ENCODE assay signal across 28 cellular contexts in genomic region chr17:79084291-79085153, GRCh38.
"Had no signal": no experiment of that assay in that cellular context is flagged by ENCODE, and none has a peak within 500 bp of the region (broad histone marks: within the 10 kb centered on the region; RNA-seq: fewer than 3 reads in every experiment).

No MANE protein-coding gene starts in this region.

- FAIRE-seq: colon, keratinocyte had no signal

- H2AFZ ChIP-seq: hepatocyte had no signal

- H3K79me2 ChIP-seq: hepatocyte had no signal

- ATAC-seq: activated CD8-positive, alpha-beta T cell treated with anti-CD3 and anti-CD28 coated beads for 36 hours; activated naive CD8-positive, alpha-beta T cell treated with anti-CD3 and anti-CD28 coated beads, Interleukin-2, amount 50 U/mL, for 24 hours; gastrocnemius medialis; lower lobe of right lung; natural killer cell treated with Interleukin-12 subunit alpha and Interleukin-12 subunit beta and Interleukin-15 and Interleukin-18, amount 100 ng/mL, for 72 hours; stimulated activated naive B cell treated with anti-CD40 and anti-IgM and Interleukin-4, amounts not matched to agents 10 μg/mL and 1 μg/mL and 100 μg/mL, for 72 hours; T-helper 17 cell; WTC11 had no signal

- H3K4me1 ChIP-seq: lower lobe of right lung, stomach, thyroid gland, vagina had no signal

- H3K27me3 ChIP-seq: gastrocnemius medialis, hepatocyte, thyroid gland, upper lobe of left lung, vagina had no signal

- H3K9me3 ChIP-seq: gastrocnemius medialis, lower lobe of right lung, stomach, thyroid gland, upper lobe of left lung, vagina had no signal

- H3K27ac ChIP-seq: gastrocnemius medialis, hepatocyte, lower lobe of right lung, stomach, thyroid gland, upper lobe of left lung, vagina had no signal

- H3K4me2 ChIP-seq: hepatocyte, smooth muscle cell had no signal

- H3K4me3 ChIP-seq: gastrocnemius medialis, hepatocyte, lower lobe of right lung, smooth muscle cell, stomach, thyroid gland, upper lobe of left lung, vagina had no signal

- DNase-seq: activated CD4-positive, alpha-beta T cell treated with anti-CD3 and anti-CD28 coated beads for 1 hour; activated CD4-positive, alpha-beta T cell treated with anti-CD3 and anti-CD28 coated beads, Interleukin-2, amount 10 ng/mL, durations not matched to agents 7 days and 5 days; activated CD8-positive, alpha-beta T cell treated with anti-CD3 and anti-CD28 coated beads for 36 hours; activated naive CD8-positive, alpha-beta T cell treated with anti-CD3 and anti-CD28 coated beads, Interleukin-2, amount 50 U/mL, for 24 hours; activated T-cell treated with anti-CD3 and anti-CD28 coated beads, Interleukin-2, amount 50 U/mL, for 48 hours; amygdala; central memory CD4-positive, alpha-beta T cell; dermis blood vessel endothelial cell; effector CD4-positive, alpha-beta T cell; gastrocnemius medialis; lower lobe of right lung; mesendoderm; retina; stimulated activated CD4-positive, alpha-beta T cell treated with anti-CD3 and anti-CD28 coated beads, Interleukin-15, amount 100 ng/mL, for 24 hours; stimulated activated CD4-positive, alpha-beta T cell treated with anti-CD3 and anti-CD28 coated beads, Interleukin-2, amount 100 ng/mL, for 24 hours; stimulated activated naive B cell treated with anti-CD40 and anti-IgM and Interleukin-4, amounts not matched to agents 10 μg/mL and 1 μg/mL and 100 μg/mL, for 72 hours; stomach; T-helper 17 cell; T1000; thyroid gland had no signal
